19 cellular contexts compared by ENCODE assay signal in the genomic region with DNA sequence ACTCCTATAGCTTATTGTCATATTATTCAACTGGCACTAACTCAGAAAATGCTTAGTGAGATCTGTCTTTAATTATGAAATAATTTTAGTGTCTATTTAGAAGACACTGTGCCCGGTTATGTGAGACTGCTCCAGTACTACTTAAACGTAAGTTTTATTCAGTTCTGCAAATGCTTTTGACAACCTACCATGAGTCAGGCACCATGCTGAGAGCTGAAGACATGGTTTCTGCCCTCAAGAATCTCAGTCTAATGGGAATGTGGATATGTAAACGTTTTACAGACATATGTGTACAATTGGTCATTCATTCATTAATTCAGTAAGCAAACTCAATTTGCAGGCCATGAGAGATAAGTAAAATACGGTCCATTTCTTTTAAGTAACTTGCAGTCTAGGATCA. TPM values are rescaled to one million over a fixed set of nuclear protein-coding genes. Genes with fewer than 3 reads are reported as not detected.
DNase-seq lines count a peak whose midpoint lies in the region.
"Had no signal": no experiment of that assay in that cellular context is flagged by ENCODE, and none has a peak within 500 bp of the region (broad histone marks: within the 10 kb centered on the region; RNA-seq: fewer than 3 reads in every experiment).

No MANE protein-coding gene starts in this region.

- no peaks in the 10 kb centered on the region; the same call in 1 of the 2 replicates for H3K36me3 ChIP-seq in SK-N-MC (ENCODE audit: insufficient read depth, low read length)
- H3K36me3 ChIP-seq: neutrophil had no signal

- DNase-seq in A172 (ENCODE audit: low spot score), result peak; percentile 18
- DNase-seq in ELR (ENCODE audit: low read depth), result peak; percentile 69
- peak; percentile 24 for DNase-seq in SK-N-MC (ENCODE audit: low read depth, low spot score)
- peak; percentile 69 for DNase-seq in fibroblast of gingiva (ENCODE audit: low read depth)
- DNase-seq in caudate nucleus (lab: John Stamatoyannopoulos, UW), result no peak
- DNase-seq in activated effector memory CD4-positive, alpha-beta T cell treated with Interleukin-2 at 50 U/mL for 16 hours, result no peak
- no peak for DNase-seq in Kasumi-1 (lab: John Stamatoyannopoulos, UW)
- DNase-seq in NCI-H146 treated with DMSO at 0.1 percent for 48 hours (lab: John Stamatoyannopoulos, UW; ENCODE audit: unreplicated experiment), result no peak
- DNase-seq: activated CD4-positive, alpha-beta T cell treated with anti-CD3 and anti-CD28 coated beads, Interleukin-2, amount 50 U/mL, for 48 hours; CD4-positive, alpha-beta memory T cell; central memory CD4-positive, alpha-beta T cell; DMS53; head of caudate nucleus; NCI-H526 treated with DMSO at 0.1 percent for 48 hours; substantia nigra; T-cell had no signal

- H3K9ac ChIP-seq in SK-N-MC (ENCODE audit: insufficient read length), result no peak overlapping the region

- H3K27ac ChIP-seq in SK-N-MC, result peak overlapping the region; percentile 83
- H3K27ac ChIP-seq in caudate nucleus (ENCODE audit: low read depth, low read length), result no peak overlapping the region
- H3K27ac ChIP-seq: esophagus muscularis mucosa, neutrophil, VCaP had no signal

- peak overlapping the region; percentile 2; the same call in 1 of the 2 replicates for H3K4me3 ChIP-seq in SK-N-MC
- H3K4me3 ChIP-seq: esophagus muscularis mucosa had no signal

- H3K9me3 ChIP-seq in SK-N-MC (ENCODE audit: low read depth, low read length), result no peaks in the 10 kb centered on the region
- H3K9me3 ChIP-seq: esophagus muscularis mucosa, neutrophil had no signal

RNA-seq across cellular contexts. Expression of gene DCUN1D5, which starts 40.0 kb away (rescaled TPM):
- 75.1 and 97.4 TPM in 2 replicates for total RNA-seq in A172 (2014; rRNA removed; shearing (Covaris generic))

RNA-seq across cellular contexts. Expression of gene DYNC2H1, which starts 57.2 kb away (rescaled TPM):
- 7.7 and 8.0 TPM in 2 replicates for total RNA-seq in A172 (2014; rRNA removed; shearing (Covaris generic))

Comparison
In these comparisons a context has a peak if more than half of its experiments do, and no peak if none do; other contexts are left out.
1. DNase-seq: peak in A172 (single experiment), ELR (single experiment), SK-N-MC (single experiment) and fibroblast of gingiva (single experiment); none in caudate nucleus (0 of 61), activated effector memory CD4-positive, alpha-beta T cell treated with Interleukin-2 at 50 U/mL for 16 hours (single experiment), Kasumi-1 (0 of 2) and NCI-H146 treated with DMSO at 0.1 percent for 48 hours (single experiment).